ENCODE assay signal across 8 cellular contexts in genomic region chr10:84194424-84195043, GRCh38.
A peak's percentile ranks its signal among the peaks of the same experiment; 100 is the strongest.
DNase-seq lines count a peak whose midpoint lies in the region; ATAC-seq and FAIRE-seq lines count a peak whose summit lies in the region.

CDHR1 (plus strand) TSS chr10:84194537; CDS start chr10:84194761, 224 bp downstream.

- no peak within 1 kb of the TSS for H3K27ac ChIP-seq in BLaER1
- no peak within 1 kb of the TSS for H3K27ac ChIP-seq in duodenal mucosa (ENCODE audit: low read depth, low read length)
- H3K27ac ChIP-seq in mucosa of rectum (ENCODE audit: low read depth in 2 of 2, low read length in 2 of 2), result peak within 1 kb of the TSS; percentile 89 to 93

- peak; percentile 54 for DNase-seq in GM19239 (ENCODE audit: insufficient read length, low spot score)
- peak in 3 of 5 experiments; percentile 18 to 55 (median 33) for DNase-seq in T-helper 2 cell
- no peak for DNase-seq in effector CD4-positive, alpha-beta T cell

- H3K9ac ChIP-seq in BLaER1 (no peak within 1 kb of the TSS), duodenal mucosa (ENCODE audit: low read depth in 1 of 2, low read length in 2 of 2) (no peak within 1 kb of the TSS), mucosa of rectum (ENCODE audit: low read depth in 1 of 2, low read length in 2 of 2) (peak within 1 kb of the TSS; percentile 79 to 90)

- H3K27me3 ChIP-seq in BLaER1, result peaks cover 50% of the 10 kb centered on the region
- H3K27me3 ChIP-seq in duodenal mucosa (ENCODE audit: control insufficient read depth in 1 of 2, insufficient read depth in 2 of 2, low read length in 2 of 2), result peaks cover 44 to 60% of the 10 kb centered on the region in 2 donors
- H3K27me3 ChIP-seq in mucosa of rectum (ENCODE audit: control insufficient read depth in 2 of 2, insufficient read depth in 2 of 2, low read length in 2 of 2), result peaks cover 2 to 3% of the 10 kb centered on the region in 2 donors

- peaks cover 6% of the 10 kb centered on the region; the same call in 1 of the 2 replicates for H3K9me3 ChIP-seq in BLaER1
- H3K9me3 ChIP-seq in duodenal mucosa (ENCODE audit: control insufficient read depth in 1 of 2, low read length in 2 of 2), result no peaks in the 10 kb centered on the region
- H3K9me3 ChIP-seq in mucosa of rectum (ENCODE audit: control insufficient read depth in 2 of 2, low read length in 2 of 2), result no peaks in the 10 kb centered on the region

- H3K4me3 ChIP-seq in BLaER1 (no peak within 1 kb of the TSS), duodenal mucosa (ENCODE audit: low read depth in 1 of 2, low read length in 2 of 2) (peak within 1 kb of the TSS; percentile 38 to 51), mucosa of rectum (ENCODE audit: low read length in 2 of 2) (peak within 1 kb of the TSS; percentile 75 to 76)

- H3K36me3 ChIP-seq in BLaER1 (no peaks in the 10 kb centered on the region), duodenal mucosa (ENCODE audit: control insufficient read depth in 1 of 2, insufficient read depth in 2 of 2, low read length in 2 of 2) (no peaks in the 10 kb centered on the region), mucosa of rectum (ENCODE audit: control insufficient read depth in 2 of 2, insufficient read depth in 2 of 2, low read length in 2 of 2) (no peaks in the 10 kb centered on the region)

- H3K4me3 Mint-ChIP-seq in stimulated activated naive CD8-positive, alpha-beta T cell treated with anti-CD3 and anti-CD28 coated beads, Interleukin-15, Interleukin-2, amounts not matched to agents 100 ng/mL and 50 ng/mL, for 24 hours, result peak within 1 kb of the TSS; percentile 57

- H3K27ac Mint-ChIP-seq in stimulated activated naive CD8-positive, alpha-beta T cell treated with anti-CD3 and anti-CD28 coated beads, Interleukin-15, Interleukin-2, amounts not matched to agents 100 ng/mL and 50 ng/mL, for 24 hours, result no peak within 1 kb of the TSS

- peaks cover 11% of the 10 kb centered on the region for H3K4me1 Mint-ChIP-seq in stimulated activated naive CD8-positive, alpha-beta T cell treated with anti-CD3 and anti-CD28 coated beads, Interleukin-15, Interleukin-2, amounts not matched to agents 100 ng/mL and 50 ng/mL, for 24 hours (ENCODE audit: low read depth)

- no peaks in the 10 kb centered on the region for H3K4me1 ChIP-seq in BLaER1
- peaks cover 4 to 8% of the 10 kb centered on the region in 2 donors for H3K4me1 ChIP-seq in duodenal mucosa (ENCODE audit: control insufficient read depth in 1 of 2, insufficient read depth in 2 of 2, low read length in 2 of 2)
- H3K4me1 ChIP-seq in mucosa of rectum (ENCODE audit: control insufficient read depth in 2 of 2, insufficient read depth in 2 of 2, low read length in 2 of 2), result peaks cover 44 to 60% of the 10 kb centered on the region in 2 donors

- no peaks in the 10 kb centered on the region for H3K9me3 Mint-ChIP-seq in stimulated activated naive CD8-positive, alpha-beta T cell treated with anti-CD3 and anti-CD28 coated beads, Interleukin-15, Interleukin-2, amounts not matched to agents 100 ng/mL and 50 ng/mL, for 24 hours

- H3K27me3 Mint-ChIP-seq in stimulated activated naive CD8-positive, alpha-beta T cell treated with anti-CD3 and anti-CD28 coated beads, Interleukin-15, Interleukin-2, amounts not matched to agents 100 ng/mL and 50 ng/mL, for 24 hours, result peaks cover 30% of the 10 kb centered on the region

- H4K20me1 ChIP-seq in BLaER1, result no peaks in the 10 kb centered on the region

- no peak for FAIRE-seq in GM19239 (lab: Jason Lieb, UNC)

- no peaks in the 10 kb centered on the region for H3K36me3 Mint-ChIP-seq in stimulated activated naive CD8-positive, alpha-beta T cell treated with anti-CD3 and anti-CD28 coated beads, Interleukin-15, Interleukin-2, amounts not matched to agents 100 ng/mL and 50 ng/mL, for 24 hours (ENCODE audit: low read depth)

- H3K4me2 ChIP-seq in BLaER1, result peak within 1 kb of the TSS; percentile 39

- peak; percentile 76 for ATAC-seq in HG03342 (IDR thresholded peaks at IDR 0.05; ENCODE audit: unreplicated experiment)

Comparison
In these comparisons a context has a peak if more than half of its experiments do, and no peak if none do; other contexts are left out.
1. H3K27ac ChIP-seq: peak in mucosa of rectum (2 of 2); none in BLaER1 (single experiment) and duodenal mucosa (single experiment).
2. H3K9ac ChIP-seq: peak in mucosa of rectum (2 of 2); none in BLaER1 (single experiment) and duodenal mucosa (0 of 2).